In genomic region chr22:24146791-24147353, GRCh38 we compare ENCODE assay signal across 9 cellular contexts. TPM values are rescaled to one million over a fixed set of nuclear protein-coding genes. Genes with fewer than 3 reads are reported as not detected.
DNase-seq lines count a peak whose midpoint lies in the region; TF ChIP-seq lines count a peak whose summit lies in the region.
"Had no signal": no experiment of that assay in that cellular context is flagged by ENCODE, and none has a peak within 500 bp of the region (broad histone marks: within the 10 kb centered on the region; RNA-seq: fewer than 3 reads in every experiment).

No MANE protein-coding gene starts in this region.

- H3K4me1 Mint-ChIP-seq in CD8-positive, alpha-beta memory T cell, result peaks cover 59 to 87% (median 60%) of the 10 kb centered on the region in 3 donors

- H3K9me3 Mint-ChIP-seq in CD8-positive, alpha-beta memory T cell, result no peaks in the 10 kb centered on the region

- CTCF ChIA-PET in RWPE1 (lab: Yijun Ruan, JAX) (no interaction called here), GM10248 (lab: Yijun Ruan, JAX) (interaction anchor here (8.4 kb wide), 1 partner anchor 9 kb away, joined by 74 read pairs; no protein-coding TSS in a partner anchor)
- CTCF ChIA-PET in CD8-positive, alpha-beta memory T cell (lab: Charles Lee), result interaction anchor here (0.6 to 20.8 kb wide), 7 partner anchors 8 to 253 kb away, joined by 3 to 222 read pairs (median 5); partner anchors contain the start of gene MIF

- no peaks in the 10 kb centered on the region for H3K36me3 ChIP-seq in sigmoid colon
- H3K36me3 ChIP-seq in CD8-positive, alpha-beta memory T cell (ENCODE audit: insufficient read depth, low read length), result no peaks in the 10 kb centered on the region

- intact Hi-C loops in sigmoid colon (cut with DNase I), result no loop called here

- H3K36me3 Mint-ChIP-seq in CD8-positive, alpha-beta memory T cell, result peaks cover 0 to 2% (median 1%) of the 10 kb centered on the region in 3 donors

- TF ChIP-seq CTCF in RWPE1 (conservative IDR thresholded peaks at IDR 0.05; ENCODE audit: low read depth), result no peak
- TF ChIP-seq CTCF in sigmoid colon (IDR thresholded peaks at IDR 0.05), result no peak
- no peak for TF ChIP-seq CTCF in GM10248 (IDR thresholded peaks at IDR 0.05; ENCODE audit: control extremely low read depth, extremely low read depth, low read depth, missing control alignments)

- H3K9me3 ChIP-seq in sigmoid colon, result no peaks in the 10 kb centered on the region
- no peaks in the 10 kb centered on the region for H3K9me3 ChIP-seq in CD8-positive, alpha-beta memory T cell (ENCODE audit: low read length)

- H3K4me3 ChIP-seq in sigmoid colon, result no peak overlapping the region
- H3K4me3 ChIP-seq in CD8-positive, alpha-beta memory T cell (ENCODE audit: low read length), result no peak overlapping the region

- peak overlapping the region in 3 of 8 donors; percentile 50 to 94 (median 82) for H3K27ac Mint-ChIP-seq in CD8-positive, alpha-beta memory T cell

- no peaks in the 10 kb centered on the region for H3K27me3 ChIP-seq in sigmoid colon
- H3K27me3 ChIP-seq in CD8-positive, alpha-beta memory T cell (ENCODE audit: insufficient read depth, low read length, poor library complexity, severe bottlenecking), result no peaks in the 10 kb centered on the region

- peaks cover 0 to 73% (median 58%) of the 10 kb centered on the region in 4 donors for H3K4me1 ChIP-seq in sigmoid colon
- peaks cover 65% of the 10 kb centered on the region for H3K4me1 ChIP-seq in CD8-positive, alpha-beta memory T cell (ENCODE audit: insufficient read depth, low read length)

- no peak for TF ChIP-seq EP300 in sigmoid colon (IDR thresholded peaks at IDR 0.05)

- POLR2A ChIA-PET in RWPE1 (lab: Yijun Ruan, JAX; ENCODE audit: low non-redundant PET), result no interaction called here
- POLR2A ChIA-PET in GM10248 (lab: Yijun Ruan, JAX), result no interaction called here
- POLR2A ChIA-PET in CD8-positive, alpha-beta memory T cell (lab: Charles Lee), result interaction anchor here (0.5 to 2.9 kb wide), 2 partner anchors 10 to 11 kb away, joined by 3 to 25 read pairs; no protein-coding TSS in a partner anchor

- no peak overlapping the region for H3K4me3 Mint-ChIP-seq in CD8-positive, alpha-beta memory T cell

- WGBS in sigmoid colon, 2 donors, result 43 to 55% methylated on average over 4 of the region's 4 CpGs

- no peak for TF ChIP-seq POLR2A in sigmoid colon (IDR thresholded peaks at IDR 0.05)

- H3K27me3 Mint-ChIP-seq in CD8-positive, alpha-beta memory T cell, result no peaks in the 10 kb centered on the region

- peak; percentile 52 for DNase-seq in Daoy (ENCODE audit: low read depth)
- no peak for DNase-seq in RWPE1 (ENCODE audit: low spot score)
- DNase-seq in fibroblast of the conjunctiva (ENCODE audit: low read depth), result peak; percentile 51
- peak; percentile 84 for DNase-seq in sigmoid colon
- no peak for DNase-seq in retina
- no peak for DNase-seq in activated CD4-positive, alpha-beta T cell treated with anti-CD3 and anti-CD28 coated beads, Interleukin-2, amount 50 U/mL, for 1 hour
- DNase-seq in GM10248 (ENCODE audit: extremely low spot score), result no peak
- DNase-seq in CD8-positive, alpha-beta memory T cell, result no peak
- DNase-seq: activated CD8-positive, alpha-beta memory T cell treated with anti-CD3 and anti-CD28 coated beads, Interleukin-2, amount 50 U/mL, for 48 hours had no signal

- H3K27ac ChIP-seq in RWPE1 (peak overlapping the region; percentile 76), sigmoid colon (peak overlapping the region; percentile 73 to 87 (median 82))
- no peak overlapping the region for H3K27ac ChIP-seq in CD8-positive, alpha-beta memory T cell (ENCODE audit: low read depth, low read length)

RNA-seq across cellular contexts. Expression of gene SUSD2, which starts 34.4 kb away (rescaled TPM):
- 0.29 TPM in 1 of 2 replicates, not detected in the other for total RNA-seq in Daoy (2014; rRNA removed; shearing (Covaris generic))
- 1 to 10 TPM; 1.2 to 8.6 (median 3.8) TPM for total RNA-seq in sigmoid colon
- polyA plus RNA-seq in sigmoid colon, result 1 to 10 TPM in 1 of 3 donors, not detected in 2; 2.6 TPM
- total RNA-seq in CD8-positive, alpha-beta memory T cell, result under 1 TPM; 0.31 to 0.48 TPM
- not detected for polyA plus RNA-seq in CD8-positive, alpha-beta memory T cell

Comparison
In these comparisons a context has a peak if more than half of its experiments do, and no peak if none do; other contexts are left out.
1. DNase-seq: peak in Daoy (single experiment), fibroblast of the conjunctiva (single experiment) and sigmoid colon (single experiment); none in RWPE1 (single experiment), retina (single experiment), activated CD4-positive, alpha-beta T cell treated with anti-CD3 and anti-CD28 coated beads, Interleukin-2, amount 50 U/mL, for 1 hour (single experiment), GM10248 (single experiment) and CD8-positive, alpha-beta memory T cell (0 of 5).